In the genomic region with DNA sequence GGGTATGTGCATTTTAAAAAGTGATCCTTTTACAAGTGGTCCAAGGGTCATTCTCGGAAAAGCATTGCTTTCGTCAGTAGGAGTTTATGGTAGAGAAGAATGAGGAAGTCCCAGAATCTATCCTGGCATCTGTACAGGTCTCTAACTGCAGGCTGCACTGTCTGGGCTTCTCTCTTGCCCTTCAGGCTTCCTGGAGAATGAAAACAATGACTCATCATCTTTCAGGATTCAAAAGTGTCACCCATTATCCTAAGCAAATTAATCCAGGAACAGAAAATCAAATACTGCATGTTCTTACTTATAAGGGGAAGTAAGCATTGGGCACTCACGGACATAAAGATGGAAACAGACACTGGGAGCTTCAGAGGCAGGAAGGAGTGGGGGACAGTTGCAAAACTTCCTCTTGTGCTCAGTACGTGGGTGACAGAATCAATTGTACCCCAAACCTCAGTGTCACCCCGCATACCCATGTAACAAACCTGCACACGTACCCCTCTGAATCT, we compare ENCODE assay signal across 8 cellular contexts.
A peak's percentile ranks its signal among the peaks of the same experiment; 100 is the strongest.
DNase-seq lines count a peak whose midpoint lies in the region; ATAC-seq and TF ChIP-seq lines count a peak whose summit lies in the region.

No MANE protein-coding gene starts in this region.

- ATAC-seq in HG02763 (IDR thresholded peaks at IDR 0.05; ENCODE audit: unreplicated experiment), result no peak
- no peak for ATAC-seq in GM21381 (IDR thresholded peaks at IDR 0.05; ENCODE audit: unreplicated experiment)

- DNase-seq in AG04449 (ENCODE audit: low read depth, low spot score) (peak; percentile 93), LNCaP clone FGC (ENCODE audit: low read depth) (peak; percentile 86), brain pericyte (ENCODE audit: low read depth, low spot score) (peak; percentile 71), lower leg skin (ENCODE audit: low spot score in 2 of 2) (peak; percentile 43 to 46)
- no peak for DNase-seq in activated naive CD4-positive, alpha-beta T cell treated with anti-CD3 and anti-CD28 coated beads, Interleukin-2, amount 50 U/mL, for 16 hours
- DNase-seq in activated T-cell treated with anti-CD3 and anti-CD28 coated beads, Interleukin-2, amount 50 U/mL, for 1 hour, result no peak

- intact Hi-C loops in lower leg skin (cut with DNase I; ENCODE audit: low total_unique reads), result no loop called here

- CTCF ChIA-PET in AG04449 (lab: Yijun Ruan, JAX), result interaction anchor here (1.7 kb wide), 1 partner anchor 142 kb away, joined by 5 read pairs; no protein-coding TSS in a partner anchor

- WGBS in lower leg skin, 2 donors, result 36 to 41% methylated on average over 6 of the region's 6 CpGs

- TF ChIP-seq CTCF in AG04449 (IDR thresholded peaks at IDR 0.05; ENCODE audit: insufficient read depth, low read length, missing control alignments) (no peak), LNCaP clone FGC (IDR thresholded peaks at IDR 0.05; ENCODE audit: control insufficient read depth, extremely low read depth, insufficient read depth) (no peak), lower leg skin (IDR thresholded peaks at IDR 0.05) (no peak)

- POLR2A ChIA-PET in AG04449 (lab: Yijun Ruan, JAX), result no interaction called here

- H3K4me3 ChIP-seq in AG04449 (ENCODE audit: low read depth, low read length) (no peak overlapping the region), LNCaP clone FGC (ENCODE audit: low read depth, low read length) (no peak overlapping the region), lower leg skin (ENCODE audit: low read depth, poor library complexity, severe bottlenecking) (no peak overlapping the region)

- TF ChIP-seq POLR2A in lower leg skin (IDR thresholded peaks at IDR 0.05), result no peak

Comparison
In these comparisons a context has a peak if more than half of its experiments do, and no peak if none do; other contexts are left out.
1. DNase-seq: peak in AG04449 (single experiment), LNCaP clone FGC (single experiment), brain pericyte (single experiment) and lower leg skin (2 of 2); none in activated naive CD4-positive, alpha-beta T cell treated with anti-CD3 and anti-CD28 coated beads, Interleukin-2, amount 50 U/mL, for 16 hours (single experiment) and activated T-cell treated with anti-CD3 and anti-CD28 coated beads, Interleukin-2, amount 50 U/mL, for 1 hour (single experiment).